13 cellular contexts compared by ENCODE assay signal in the genomic region with DNA sequence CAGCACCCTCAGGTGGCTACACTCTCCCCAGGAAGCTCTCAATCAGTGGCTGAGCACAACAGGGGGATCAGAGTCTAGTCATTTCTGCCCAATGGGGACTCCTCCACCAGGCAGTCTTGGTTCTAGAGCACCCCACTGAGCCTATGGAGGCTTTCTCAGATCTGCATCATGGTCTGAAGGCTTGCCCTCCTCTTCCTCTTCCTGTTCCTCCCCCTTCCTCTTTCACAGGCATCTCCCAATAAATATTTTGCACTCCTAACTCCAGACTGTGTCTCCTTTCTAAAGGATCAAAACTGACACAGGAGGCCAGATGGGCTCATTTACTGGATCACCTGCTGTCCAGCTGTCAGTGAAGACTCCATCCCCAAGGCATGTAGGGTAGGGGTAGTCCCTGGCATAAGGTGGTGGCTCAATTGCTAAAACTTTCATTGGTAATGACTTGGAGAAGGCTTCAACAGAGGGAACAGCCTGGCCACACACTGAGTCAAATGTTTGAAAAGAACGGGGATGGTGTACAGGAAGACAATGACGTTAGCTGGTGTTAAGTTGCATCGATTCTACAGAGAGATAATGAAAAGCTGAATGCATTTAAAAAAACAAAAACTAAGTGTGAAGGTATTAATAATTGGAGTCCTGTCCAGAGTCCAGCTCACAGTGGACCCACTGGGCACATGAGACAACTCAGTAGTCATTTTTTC.
"Had no signal": no experiment of that assay in that cellular context is flagged by ENCODE, and none has a peak within 500 bp of the region (broad histone marks: within the 10 kb centered on the region; RNA-seq: fewer than 3 reads in every experiment).

No MANE protein-coding gene starts in this region.

- DNase-seq: activated CD4-positive, alpha-beta T cell treated with anti-CD3 and anti-CD28 coated beads for 36 hours; activated CD8-positive, alpha-beta memory T cell treated with anti-CD3 and anti-CD28 coated beads for 24 hours; activated naive CD4-positive, alpha-beta T cell treated with anti-CD3 and anti-CD28 coated beads for 36 hours; adrenal gland; heart left ventricle; left colon; naive thymus-derived CD4-positive, alpha-beta T cell; right cardiac atrium; small intestine; thyroid gland had no signal

- H3K36me3 Mint-ChIP-seq: naive thymus-derived CD4-positive, alpha-beta T cell; stimulated activated effector memory CD8-positive, alpha-beta T cell treated with anti-CD3 and anti-CD28 coated beads, Interleukin-12 subunit alpha, Interleukin-12 subunit beta, amount 100 ng/mL, for 72 hours had no signal

- H3K27me3 Mint-ChIP-seq: activated CD4-positive, alpha-beta T cell treated with anti-CD3 and anti-CD28 coated beads for 36 hours had no signal

- H3K9me3 Mint-ChIP-seq: activated naive CD4-positive, alpha-beta T cell treated with anti-CD3 and anti-CD28 coated beads for 36 hours; naive thymus-derived CD4-positive, alpha-beta T cell; stimulated activated effector memory CD8-positive, alpha-beta T cell treated with anti-CD3 and anti-CD28 coated beads, Interleukin-12 subunit alpha, Interleukin-12 subunit beta, amount 100 ng/mL, for 72 hours had no signal

- H3K27ac Mint-ChIP-seq: activated CD4-positive, alpha-beta T cell treated with anti-CD3 and anti-CD28 coated beads for 36 hours; activated naive CD4-positive, alpha-beta T cell treated with anti-CD3 and anti-CD28 coated beads for 36 hours; progenitor cell of endocrine pancreas; stimulated activated effector memory CD8-positive, alpha-beta T cell treated with anti-CD3 and anti-CD28 coated beads, Interleukin-12 subunit alpha, Interleukin-12 subunit beta, amount 100 ng/mL, for 72 hours had no signal

- H3K9me3 ChIP-seq: adrenal gland, heart left ventricle, thyroid gland, vagina had no signal

- H3K4me3 Mint-ChIP-seq: activated CD4-positive, alpha-beta T cell treated with anti-CD3 and anti-CD28 coated beads for 36 hours; activated naive CD4-positive, alpha-beta T cell treated with anti-CD3 and anti-CD28 coated beads for 36 hours; naive thymus-derived CD4-positive, alpha-beta T cell; stimulated activated effector memory CD8-positive, alpha-beta T cell treated with anti-CD3 and anti-CD28 coated beads, Interleukin-12 subunit alpha, Interleukin-12 subunit beta, amount 100 ng/mL, for 72 hours had no signal

- H3K4me1 ChIP-seq: adrenal gland, heart left ventricle, thyroid gland, vagina had no signal

- H3K4me1 Mint-ChIP-seq: activated CD4-positive, alpha-beta T cell treated with anti-CD3 and anti-CD28 coated beads for 36 hours had no signal

- H3K27me3 ChIP-seq: adrenal gland, heart left ventricle, thyroid gland, vagina had no signal

- H3K27ac ChIP-seq: adrenal gland, heart left ventricle, thyroid gland, vagina had no signal

- ATAC-seq: activated CD4-positive, alpha-beta T cell treated with anti-CD3 and anti-CD28 coated beads for 36 hours; heart left ventricle; left colon; naive thymus-derived CD4-positive, alpha-beta T cell; right cardiac atrium; stimulated activated effector memory CD8-positive, alpha-beta T cell treated with anti-CD3 and anti-CD28 coated beads, Interleukin-12 subunit alpha, Interleukin-12 subunit beta, amount 100 ng/mL, for 72 hours had no signal

- H3K4me3 ChIP-seq: adrenal gland, heart left ventricle, thyroid gland, vagina had no signal

- H3K36me3 ChIP-seq: adrenal gland, heart left ventricle, thyroid gland, vagina had no signal
